8 cellular contexts compared by ENCODE assay signal in genomic region chr4:9532134-9532862, GRCh38.
DNase-seq lines count a peak whose midpoint lies in the region; ATAC-seq and TF ChIP-seq lines count a peak whose summit lies in the region.
"Not testable (repeated sequence)": the region's sequence is repeated elsewhere in the genome, so short reads cannot be mapped to it uniquely, and the experiment has no call there.

No MANE protein-coding gene starts in this region.

- not testable (repeated sequence) for H3K9me2 ChIP-seq in HCT116 (ENCODE audit: insufficient read depth)

- H3K4me3 ChIP-seq in BJ (ENCODE audit: low read depth, low read length) (peak overlapping the region; percentile 53), HCT116 (replicated peaks in 1 of 2; ENCODE audit: low read depth in 1 of 2, low read length in 2 of 2) (peak overlapping the region; percentile 70 to 78)

- H3K4me1 ChIP-seq in HCT116 (ENCODE audit: control insufficient read depth in 1 of 2, insufficient read depth in 2 of 2, low read length in 2 of 2), result not testable (repeated sequence)

- H2AFZ ChIP-seq in HCT116 (ENCODE audit: low read depth, low read length, poor library complexity, severe bottlenecking), result peak overlapping the region; percentile 45

- BruUV-seq in HCT116 (replicated peaks; lab: Mats Ljungman, UMichigan), result TSS peak; percentile 33

- peaks cover 23% of the 10 kb centered on the region for H3K79me2 ChIP-seq in HCT116 (ENCODE audit: insufficient read depth, low read length)

- not testable (repeated sequence) for H3K36me3 ChIP-seq in BJ (ENCODE audit: control insufficient read depth, insufficient read depth, low read length); HCT116 (ENCODE audit: control insufficient read depth in 1 of 2, insufficient read depth in 2 of 2, low read length in 2 of 2)

- peak; percentile 48; the same call in 1 of the 2 replicates for TF ChIP-seq RAD21 in HCT116 (IDR thresholded peaks at IDR 0.05; ENCODE audit: low read depth)

- POLR2A ChIA-PET in BJ (lab: Charles Lee); activated B cell treated with CpG ODN at 0.5 μM for 24 hours (lab: Charles Lee); naive thymus-derived CD8-positive, alpha-beta T cell (lab: Charles Lee): not testable (repeated sequence)
- POLR2A ChIA-PET in HCT116 (lab: Charles Lee), result interaction anchor here (0.7 to 1.0 kb wide), 2 partner anchors 12 to 159 kb away, joined by 3 to 4 read pairs; no protein-coding TSS in a partner anchor

- intact Hi-C loops in HCT116 (cut with micrococcal nuclease) (loop anchor here (10.0 kb wide), 1 partner anchor 483 kb away; no protein-coding TSS in a partner anchor), activated B cell treated with CpG ODN at 0.5 μM for 24 hours (cut with micrococcal nuclease) (loop anchor here (1.0 kb wide), 1 partner anchor 487 kb away; no protein-coding TSS in a partner anchor), head of caudate nucleus (cut with DNase I) (loop anchor here (10.0 kb wide), 1 partner anchor 123 kb away; no protein-coding TSS in a partner anchor)

- H3K27me3 ChIP-seq in BJ (ENCODE audit: control insufficient read depth, insufficient read depth, low read length); HCT116 (ENCODE audit: insufficient read depth, low read length): not testable (repeated sequence)

- H3K27me3 Mint-ChIP-seq in activated B cell treated with CpG ODN at 0.5 μM for 24 hours, result peaks cover 27% of the 10 kb centered on the region
- peaks cover 10 to 64% (median 28%) of the 10 kb centered on the region in 5 donors for H3K27me3 Mint-ChIP-seq in naive thymus-derived CD8-positive, alpha-beta T cell

- H3K9me3 ChIP-seq in HCT116 (ENCODE audit: control insufficient read depth in 1 of 2, insufficient read depth in 1 of 2, low read depth in 1 of 2, low read length in 2 of 2), result not testable (repeated sequence)

- RAD21 ChIA-PET in HCT116 (lab: Charles Lee; ENCODE audit: low non-redundant PET in 1 of 2, low total read pairs in 2 of 2, uncharacterized antibody in 2 of 2, unreplicated experiment in 2 of 2), result interaction anchor here (0.6 to 1.0 kb wide), 2 partner anchors 37 to 128 kb away, joined by 3 read pairs; no protein-coding TSS in a partner anchor

- H3K27ac ChIP-seq in HCT116 (ENCODE audit: low read depth, low read length), result peak overlapping the region; percentile 71

- H3K36me3 Mint-ChIP-seq in activated B cell treated with CpG ODN at 0.5 μM for 24 hours (ENCODE audit: low read depth); naive thymus-derived CD8-positive, alpha-beta T cell: not testable (repeated sequence)

- peak overlapping the region; percentile 79 for H3K4me2 ChIP-seq in HCT116 (ENCODE audit: low read length)

- H3K9ac ChIP-seq in HCT116 (ENCODE audit: low read length), result peak overlapping the region; percentile 83

- not testable (repeated sequence) for H4K20me1 ChIP-seq in HCT116 (ENCODE audit: insufficient read depth)

- H3K4me3 Mint-ChIP-seq in activated B cell treated with CpG ODN at 0.5 μM for 24 hours, result peak overlapping the region; percentile 60
- peak overlapping the region; percentile 70 to 82 (median 76) for H3K4me3 Mint-ChIP-seq in naive thymus-derived CD8-positive, alpha-beta T cell

- H3K4me1 Mint-ChIP-seq in activated B cell treated with CpG ODN at 0.5 μM for 24 hours, result peaks cover 10% of the 10 kb centered on the region
- H3K4me1 Mint-ChIP-seq in naive thymus-derived CD8-positive, alpha-beta T cell, result peaks cover 3 to 15% (median 5%) of the 10 kb centered on the region in 4 donors

- not testable (repeated sequence) for H3K9me3 Mint-ChIP-seq in activated B cell treated with CpG ODN at 0.5 μM for 24 hours; naive thymus-derived CD8-positive, alpha-beta T cell

- DNase-seq in BJ (ENCODE audit: low read depth), result not testable (repeated sequence)
- peak; percentile 51 for DNase-seq in HCT116 (ENCODE audit: low read depth, low spot score)
- peak; percentile 69 for DNase-seq in NCI-H2227 (lab: John Stamatoyannopoulos, UW; ENCODE audit: unreplicated experiment)
- DNase-seq in activated B cell treated with CpG ODN at 0.5 μM for 24 hours, result peak; percentile 67
- DNase-seq in anterior cingulate cortex (lab: John Stamatoyannopoulos, UW), result peak in 54 of 58 donors; percentile 3 to 69 (median 44)
- DNase-seq in head of caudate nucleus, result peak; percentile 22 to 86 (median 70)
- DNase-seq in naive thymus-derived CD8-positive, alpha-beta T cell, result peak; percentile 51 to 75 (median 72)
- peak; percentile 38 for DNase-seq in stimulated activated CD8-positive, alpha-beta memory T cell treated with anti-CD3 and anti-CD28 coated beads, Interleukin-12 subunit alpha, Interleukin-12 subunit beta, amount 100 ng/mL, for 1 hour (ENCODE audit: low read depth)

- ATAC-seq in HCT116, result peak; percentile 92
- ATAC-seq in activated B cell treated with CpG ODN at 0.5 μM for 24 hours (ENCODE audit: low read depth), result peak; percentile 31
- ATAC-seq in naive thymus-derived CD8-positive, alpha-beta T cell, result peak; percentile 64 to 77

- TF ChIP-seq POLR2A in HCT116 (IDR thresholded peaks at IDR 0.05; ENCODE audit: borderline replicate concordance, extremely low read depth, insufficient read depth, insufficient read length), result not testable (repeated sequence)

- CTCF ChIA-PET in BJ (lab: Yijun Ruan, JAX), result interaction anchor here (0.6 to 1.1 kb wide), 10 partner anchors 8 to 531 kb away, joined by 3 to 10 read pairs (median 3); no protein-coding TSS in a partner anchor
- CTCF ChIA-PET in HCT116 (lab: Charles Lee), result interaction anchor here (0.6 to 1.9 kb wide), 8 partner anchors 10 to 171 kb away, joined by 3 to 7 read pairs (median 4); no protein-coding TSS in a partner anchor
- CTCF ChIA-PET in activated B cell treated with CpG ODN at 0.5 μM for 24 hours (lab: Charles Lee), result interaction anchor here (0.7 to 1.0 kb wide), 3 partner anchors 159 to 1005 kb away, joined by 3 read pairs; no protein-coding TSS in a partner anchor

- not testable (repeated sequence) for H3K27ac Mint-ChIP-seq in activated B cell treated with CpG ODN at 0.5 μM for 24 hours
- peak overlapping the region in 1 of 10 donors; percentile 34 for H3K27ac Mint-ChIP-seq in naive thymus-derived CD8-positive, alpha-beta T cell

- not testable (repeated sequence) for TF ChIP-seq CTCF in BJ (IDR thresholded peaks at IDR 0.05; ENCODE audit: insufficient read depth, low read depth, low read length); activated B cell treated with CpG ODN at 0.5 μM for 24 hours (IDR thresholded peaks at IDR 0.05)
- peak; percentile 6 to 61 (median 60); a peak in 4 of 6 replicates for TF ChIP-seq CTCF in HCT116 (IDR thresholded peaks at IDR 0.05 in 2 of 3, conservative IDR thresholded peaks at IDR 0.05 in 1 of 3; ENCODE audit: borderline replicate concordance in 1 of 3, insufficient read depth in 1 of 3, low read depth in 2 of 3, low read length in 2 of 3)

TF ChIP-seq in HCT116, 20 proteins besides CTCF, POLR2A, EP300 and RAD21:
- TF ChIP-seq YY1 (IDR thresholded peaks at IDR 0.05; ENCODE audit: extremely low read depth, insufficient replicate concordance, low read depth, low read length) (peak; percentile 23), EGR1 (IDR thresholded peaks at IDR 0.05; ENCODE audit: low read depth) (peak; percentile 57), POLR2AphosphoS5 (IDR thresholded peaks at IDR 0.05; ENCODE audit: low read depth, low read length) (peak; percentile 66)

Comparison
In these comparisons a context has a peak if more than half of its experiments do, and no peak if none do; other contexts are left out.
1. ATAC-seq: peak in every context shown above with its lines; median percentile 92 in HCT116; 70 in naive thymus-derived CD8-positive, alpha-beta T cell; 31 in activated B cell treated with CpG ODN at 0.5 μM for 24 hours.